ENCODE assay signal across 18 cellular contexts in the genomic region with DNA sequence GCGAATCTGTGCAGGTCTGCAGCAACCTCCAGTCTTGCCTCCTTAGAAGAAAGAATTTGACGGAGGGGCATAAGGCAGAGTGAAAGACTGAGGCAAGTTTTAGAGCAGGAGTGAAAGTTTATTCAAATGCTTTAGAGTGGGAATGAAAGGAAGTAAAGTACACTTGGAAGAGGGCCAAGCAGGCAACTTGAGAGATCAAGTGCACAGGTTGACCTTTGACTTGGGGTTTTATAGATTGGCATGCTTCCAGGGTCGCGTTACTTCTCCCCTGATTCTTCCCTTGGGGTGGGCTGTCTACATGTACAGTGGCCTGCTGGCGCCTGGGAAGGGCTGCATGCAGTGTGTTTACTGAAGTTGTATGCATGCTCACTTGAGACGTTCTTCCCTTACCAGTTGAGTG.
"Had no signal": no experiment of that assay in that cellular context is flagged by ENCODE, and none has a peak within 500 bp of the region (broad histone marks: within the 10 kb centered on the region; RNA-seq: fewer than 3 reads in every experiment).

No MANE protein-coding gene starts in this region.

- H3K4me1 ChIP-seq: esophagus squamous epithelium, gastroesophageal sphincter, pancreas had no signal

- H3K79me2 ChIP-seq: hepatocyte had no signal

- H3K27ac ChIP-seq: esophagus squamous epithelium, gastroesophageal sphincter, hepatocyte, pancreas had no signal

- ATAC-seq: gastroesophageal sphincter, left cardiac atrium, left ventricle myocardium superior, pancreas, right cardiac atrium had no signal

- H3K27me3 ChIP-seq: esophagus squamous epithelium, gastroesophageal sphincter, hepatocyte, pancreas had no signal

- H3K4me2 ChIP-seq: hepatocyte, smooth muscle cell had no signal

- H3K36me3 ChIP-seq: esophagus squamous epithelium, gastroesophageal sphincter, pancreas had no signal

- DNase-seq: esophagus squamous epithelium; foreskin fibroblast; glutamatergic neuron; kidney; left cardiac atrium; left ventricle myocardium superior; mesenchymal stem cell; naive B cell; occipital lobe; pancreas; right cardiac atrium; stimulated activated CD4-positive, alpha-beta T cell treated with anti-CD3 and anti-CD28 coated beads, Interleukin-2, amount 100 ng/mL, for 48 hours; stimulated activated naive CD4-positive, alpha-beta T cell treated with Interleukin-2 at 50 U/mL for 16 hours had no signal

- H3K9me3 ChIP-seq: esophagus squamous epithelium, gastroesophageal sphincter, pancreas had no signal

- FAIRE-seq: kidney, pancreas, urothelium cell line had no signal

- H2AFZ ChIP-seq: hepatocyte had no signal

- H3K4me3 ChIP-seq: esophagus squamous epithelium, gastroesophageal sphincter, hepatocyte, lung, pancreas, smooth muscle cell had no signal
